24 cellular contexts compared by ENCODE assay signal in genomic region chr1:236091933-236092318, GRCh38. TPM values are rescaled to one million over a fixed set of nuclear protein-coding genes. Genes with fewer than 3 reads are reported as not detected.
DNase-seq lines count a peak whose midpoint lies in the region; TF ChIP-seq lines count a peak whose summit lies in the region.
"Had no signal": no experiment of that assay in that cellular context is flagged by ENCODE, and none has a peak within 500 bp of the region (broad histone marks: within the 10 kb centered on the region; RNA-seq: fewer than 3 reads in every experiment).

No MANE protein-coding gene starts in this region.

- H3K9me3 ChIP-seq in HEK293 (ENCODE audit: control insufficient read depth, insufficient read depth, low read depth, low read length), result no peaks in the 10 kb centered on the region
- H3K9me3 ChIP-seq in fibroblast of lung (ENCODE audit: control insufficient read depth, insufficient read depth, low read depth, low read length), result peaks cover 2% of the 10 kb centered on the region
- H3K9me3 ChIP-seq in neuronal stem cell (replicated peaks in 1 of 2; ENCODE audit: control insufficient read depth in 2 of 2, insufficient read depth in 1 of 2, low read depth in 1 of 2, low read length in 2 of 2), result peaks cover 3 to 4% of the 10 kb centered on the region in 2 donors

- WGBS in neuronal stem cell (ENCODE audit: extremely low coverage in 2 of 2, insufficient read length in 2 of 2, insufficient replicate concordance in 1 of 2), 2 donors, result no CpG with 5 or more reads among the region's 5 CpGs

- CTCF ChIA-PET in HEK293 (lab: Yijun Ruan, JAX), result interaction anchor here (0.6 to 0.7 kb wide), 3 partner anchors 25 to 989 kb away, joined by 3 to 4 read pairs (median 3); no protein-coding TSS in a partner anchor

- H3K36me3 ChIP-seq in HEK293 (ENCODE audit: control insufficient read depth in 2 of 2, insufficient read depth in 1 of 2, low read length in 2 of 2), result no peaks in the 10 kb centered on the region
- H3K36me3 ChIP-seq in fibroblast of lung (ENCODE audit: control insufficient read depth, insufficient read depth, low read length), result no peaks in the 10 kb centered on the region
- H3K36me3 ChIP-seq in neuronal stem cell (replicated peaks in 1 of 2; ENCODE audit: control insufficient read depth in 2 of 2, insufficient read depth in 2 of 2, low read length in 2 of 2), result no peaks in the 10 kb centered on the region

- no peak overlapping the region for H3K4me2 ChIP-seq in fibroblast of lung (ENCODE audit: extremely low read depth, insufficient read depth, low read length)
- H3K4me2 ChIP-seq in neuronal stem cell (ENCODE audit: insufficient read depth, low read length, poor library complexity, severe bottlenecking), result no peak overlapping the region
- H3K4me2 ChIP-seq: GM23338 had no signal

- no peaks in the 10 kb centered on the region for H4K20me1 ChIP-seq in fibroblast of lung (ENCODE audit: control insufficient read depth, extremely low read depth, insufficient read depth, low read length)

- no peak overlapping the region for H3K14ac ChIP-seq in neuronal stem cell (ENCODE audit: low read length)

- H3K79me1 ChIP-seq in neuronal stem cell (ENCODE audit: low read depth, low read length), result peaks cover 2% of the 10 kb centered on the region

- POLR2A ChIA-PET in HEK293 (lab: Yijun Ruan, JAX), result no interaction called here

- no peak overlapping the region for H2BK120ac ChIP-seq in neuronal stem cell (ENCODE audit: low read depth, low read length)

- H3K4me1 ChIP-seq in HEK293 (ENCODE audit: control insufficient read depth, insufficient read depth, low read length) (peaks cover 4% of the 10 kb centered on the region; the same call in 1 of the 2 replicates), fibroblast of lung (ENCODE audit: control insufficient read depth, extremely low read depth, insufficient read depth, low read length) (no peaks in the 10 kb centered on the region), neuronal stem cell (ENCODE audit: control insufficient read depth in 2 of 2, insufficient read depth in 1 of 2, low read depth in 1 of 2, low read length in 2 of 2) (no peaks in the 10 kb centered on the region)

- H2AK5ac ChIP-seq in neuronal stem cell (ENCODE audit: low read depth, low read length), result no peak overlapping the region

- H3K4ac ChIP-seq in neuronal stem cell (ENCODE audit: low read length), result no peak overlapping the region

- no peak overlapping the region for H3K4me3 ChIP-seq in HEK293 (ENCODE audit: low read depth, low read length)
- H3K4me3 ChIP-seq in fibroblast of lung (replicated peaks in 1 of 4; ENCODE audit: control extremely low read depth in 1 of 4, insufficient read depth in 1 of 4, low read depth in 3 of 4, low read length in 4 of 4), result no peak overlapping the region
- no peak overlapping the region for H3K4me3 ChIP-seq in neuronal stem cell (ENCODE audit: low read length in 2 of 2)
- no peak overlapping the region for H3K4me3 ChIP-seq in foreskin fibroblast (ENCODE audit: low read depth in 1 of 2, low read length in 2 of 2)
- H3K4me3 ChIP-seq: GM23338, SK-N-MC had no signal

- no peak overlapping the region for H2BK12ac ChIP-seq in neuronal stem cell (ENCODE audit: low read length)

- no peak overlapping the region for H4K8ac ChIP-seq in neuronal stem cell (ENCODE audit: low read depth, low read length)

- H3K79me2 ChIP-seq in fibroblast of lung (ENCODE audit: control insufficient read depth, insufficient read depth, low read length), result no peaks in the 10 kb centered on the region

- H3K27ac ChIP-seq in HEK293 (ENCODE audit: extremely low read depth, low read depth, low read length) (no peak overlapping the region), fibroblast of lung (ENCODE audit: insufficient read depth, low read length) (no peak overlapping the region), neuronal stem cell (replicated peaks; ENCODE audit: low read length) (no peak overlapping the region)
- H3K27ac ChIP-seq: 22Rv1, SK-N-MC had no signal

- H3K27me3 ChIP-seq in fibroblast of lung (ENCODE audit: control insufficient read depth, insufficient read depth, low read length), result no peaks in the 10 kb centered on the region
- no peaks in the 10 kb centered on the region for H3K27me3 ChIP-seq in neuronal stem cell (ENCODE audit: control insufficient read depth in 3 of 3, insufficient read depth in 3 of 3, low read depth in 1 of 3, low read length in 3 of 3)

- H4K91ac ChIP-seq in neuronal stem cell (ENCODE audit: low read depth, low read length, poor library complexity), result no peak overlapping the region

- DNase-seq in DMS53 (lab: John Stamatoyannopoulos, UW), result peak; percentile 46
- DNase-seq in DMS53 treated with DMSO at 0.1 percent for 48 hours (lab: John Stamatoyannopoulos, UW; ENCODE audit: unreplicated experiment), result no peak
- DNase-seq in fibroblast of lung (ENCODE audit: low read depth in 2 of 2), result no peak
- DNase-seq in neuronal stem cell (ENCODE audit: low spot score), result no peak
- DNase-seq in activated naive CD4-positive, alpha-beta T cell treated with Interleukin-2 at 50 U/mL for 16 hours, result no peak
- no peak for DNase-seq in foreskin fibroblast
- no peak for DNase-seq in NCI-H446 treated with DMSO at 0.1 percent for 48 hours (lab: John Stamatoyannopoulos, UW)
- DNase-seq: ACHN; C1 segment of cervical spinal cord; CD8-positive, alpha-beta T cell; HCEC 1CT; Karpas-422; NCI-H1417; NCI-H1694 treated with DMSO at 0.1 percent for 48 hours; NCI-H2081 treated with DMSO at 0.1 percent for 48 hours; NCI-H2171 treated with DMSO at 0.1 percent for 48 hours; NCI-H526; SHP77 had no signal

- no peak overlapping the region for H2BK5ac ChIP-seq in neuronal stem cell (ENCODE audit: low read length)

- H2AFZ ChIP-seq in fibroblast of lung (ENCODE audit: low read length) (peak overlapping the region; percentile 53), neuronal stem cell (ENCODE audit: low read length) (peak overlapping the region; percentile 79)
- H2AFZ ChIP-seq: GM23338 had no signal

- no peak for TF ChIP-seq CTCF in HEK293 (tag by site-specific recombination; IDR thresholded peaks at IDR 0.05)
- no peak for TF ChIP-seq CTCF in fibroblast of lung (conservative IDR thresholded peaks at IDR 0.05 in 1 of 2, IDR thresholded peaks at IDR 0.05 in 1 of 2; ENCODE audit: low read depth in 1 of 2, low read length in 2 of 2)
- TF ChIP-seq CTCF in foreskin fibroblast (IDR thresholded peaks at IDR 0.05; ENCODE audit: low read depth, low read length), result no peak

- H2BK15ac ChIP-seq in neuronal stem cell (ENCODE audit: low read length), result no peak overlapping the region

- no peak overlapping the region for H3K9ac ChIP-seq in fibroblast of lung (ENCODE audit: insufficient read depth, low read length)
- no peak overlapping the region for H3K9ac ChIP-seq in neuronal stem cell (ENCODE audit: low read depth, low read length, poor library complexity)

- no peak overlapping the region for H3K18ac ChIP-seq in neuronal stem cell (ENCODE audit: low read length)

- no peak overlapping the region for H3K23ac ChIP-seq in neuronal stem cell (ENCODE audit: low read depth, low read length, poor library complexity)

TF ChIP-seq in HEK293, 187 proteins besides CTCF, POLR2A, EP300 and RAD21:
- peak; percentile 54 for TF ChIP-seq PRDM10 (tag by site-specific recombination; IDR thresholded peaks at IDR 0.05)
- TF ChIP-seq ZNF362 (tag by site-specific recombination; IDR thresholded peaks at IDR 0.05), result 0 out of 2 replicates have a peak, but pooled peaks have one; percentile 33
- TF ChIP-seq ZNF366 (tag by site-specific recombination; conservative IDR thresholded peaks at IDR 0.05), result no peak

RNA-seq across cellular contexts. Expression of gene NID1, which starts 27.0 kb away (rescaled TPM):
- 29.1 and 29.3 TPM in 2 replicates for total RNA-seq in fibroblast of lung
- 53.4 and 152 TPM in 2 replicates for polyA plus RNA-seq in fibroblast of lung
- 45.1 and 163 TPM in 2 replicates for polyA plus RNA-seq in fibroblast of lung (2012)
- 122 and 241 TPM in 2 replicates for polyA minus RNA-seq in fibroblast of lung (ENCODE audit: low replicate concordance)
- 68.7 TPM for polyA plus RNA-seq in neuronal stem cell (2013, experiment 1 of 2)
- polyA plus RNA-seq in neuronal stem cell (2013, experiment 2 of 2), result 68.7 TPM
- total RNA-seq: CD8-positive, alpha-beta T cell; OCI-LY7 had no signal
- polyA plus RNA-seq: IgD-negative memory B cell had no signal

RNA-seq across cellular contexts. Expression of gene GPR137B, which starts 50.4 kb away (rescaled TPM):
- total RNA-seq in fibroblast of lung, result 12.9 and 13.6 TPM in 2 replicates
- polyA plus RNA-seq in fibroblast of lung, result 12.5 and 13.6 TPM in 2 replicates
- polyA plus RNA-seq in fibroblast of lung (2012), result 11.2 and 13.7 TPM in 2 replicates
- polyA minus RNA-seq in fibroblast of lung (ENCODE audit: low replicate concordance), result 13.4 and 15.9 TPM in 2 replicates
- polyA plus RNA-seq in neuronal stem cell (2013, experiment 1 of 2), result 7.5 TPM
- polyA plus RNA-seq in neuronal stem cell (2013, experiment 2 of 2), result 7.2 TPM
